19 cellular contexts compared by ENCODE assay signal in genomic region chr4:88356771-88357170, GRCh38.
"Had no signal": no experiment of that assay in that cellular context is flagged by ENCODE, and none has a peak within 500 bp of the region (broad histone marks: within the 10 kb centered on the region; RNA-seq: fewer than 3 reads in every experiment).

No MANE protein-coding gene starts in this region.

- H3K4me1 ChIP-seq: breast epithelium, tibial artery had no signal

- H3K27me3 ChIP-seq: breast epithelium, dorsolateral prefrontal cortex, esophagus squamous epithelium, heart right ventricle, tibial artery had no signal

- H3K9me3 ChIP-seq: esophagus squamous epithelium, lower lobe of right lung had no signal

- DNase-seq: central memory CD4-positive, alpha-beta T cell; cortex of kidney; dorsolateral prefrontal cortex; effector CD8-positive, alpha-beta T cell; esophagus squamous epithelium; heart right ventricle; hypothalamus; islet precursor cell; left ventricle myocardium inferior; lower lobe of right lung; mesenchymal stem cell; naive B cell; nephron progenitor cell; right cardiac atrium; small intestine; stimulated activated CD4-positive, alpha-beta T cell treated with anti-CD3 and anti-CD28 coated beads, Interleukin-12 subunit alpha, Interleukin-12 subunit beta, amount 100 ng/mL, for 4 hours; stimulated activated naive CD4-positive, alpha-beta T cell; tibial artery had no signal

- H3K27ac ChIP-seq: breast epithelium, dorsolateral prefrontal cortex, esophagus squamous epithelium, heart right ventricle, left ventricle myocardium inferior, lower lobe of right lung, tibial artery had no signal

- H3K36me3 ChIP-seq: breast epithelium, esophagus squamous epithelium, heart right ventricle, left ventricle myocardium inferior, lower lobe of right lung, tibial artery had no signal

- ATAC-seq: heart right ventricle, lower lobe of right lung, right cardiac atrium had no signal

- H3K4me3 ChIP-seq: breast epithelium, dorsolateral prefrontal cortex, esophagus squamous epithelium, heart right ventricle, left ventricle myocardium inferior, lower lobe of right lung, tibial artery had no signal
